ENCODE assay signal across 8 cellular contexts in genomic region chr19:7852851-7853759, GRCh38. TPM values are rescaled to one million over a fixed set of nuclear protein-coding genes. Genes with fewer than 3 reads are reported as not detected.
DNase-seq lines count a peak whose midpoint lies in the region; ATAC-seq, FAIRE-seq and TF ChIP-seq lines count a peak whose summit lies in the region.

No MANE protein-coding gene starts in this region.

- no peak for TF ChIP-seq EP300 in H1 (IDR thresholded peaks at IDR 0.05; ENCODE audit: borderline replicate concordance in 1 of 2, low read depth in 2 of 2, low read length in 2 of 2)

- peaks cover 0 to 2% (median 0%) of the 10 kb centered on the region in 4 experiments; a peak in 1 of 7 replicates for H3K27me3 ChIP-seq in H1 (replicated peaks in 1 of 4; ENCODE audit: control insufficient read depth in 3 of 4, extremely low read depth in 1 of 4, insufficient read depth in 3 of 4, low read length in 3 of 4)

- H3K79me2 ChIP-seq in H1 (ENCODE audit: control insufficient read depth in 1 of 2, insufficient read depth in 2 of 2, low read length in 2 of 2), result no peaks in the 10 kb centered on the region

- peaks cover 0 to 5% of the 10 kb centered on the region in 2 experiments for H4K20me1 ChIP-seq in H1 (replicated peaks in 1 of 2; ENCODE audit: control insufficient read depth in 1 of 2, insufficient read depth in 2 of 2, low read length in 2 of 2)

- H3K4me3 ChIP-seq in H1 (ENCODE audit: extremely low read depth in 1 of 4, insufficient read depth in 2 of 4, low read depth in 3 of 4, low read length in 4 of 4), result peak overlapping the region in 2 of 4 experiments; percentile 19 to 48; a peak in 4 of 8 replicates

- no peak overlapping the region for H2BK12ac ChIP-seq in H1 (ENCODE audit: low read depth, low read length)

- peak overlapping the region; percentile 87 for H4K8ac ChIP-seq in H1 (ENCODE audit: extremely low read depth, insufficient read depth, low read length)

- no peaks in the 10 kb centered on the region for H3K36me3 Mint-ChIP-seq in stimulated activated effector memory CD8-positive, alpha-beta T cell treated with anti-CD3 and anti-CD28 coated beads, Interleukin-12 subunit alpha, Interleukin-12 subunit beta, amount 100 ng/mL, for 72 hours

- H2BK20ac ChIP-seq in H1 (ENCODE audit: low read length), result no peak overlapping the region

- H4K91ac ChIP-seq in H1 (replicated peaks; ENCODE audit: insufficient read length, low read length), result no peak overlapping the region

- no peak overlapping the region for H3K9ac ChIP-seq in H1 (replicated peaks in 1 of 4; ENCODE audit: extremely low read depth in 1 of 4, low read depth in 3 of 4, low read length in 3 of 4)

- H3K9me3 ChIP-seq in H1 (ENCODE audit: insufficient read depth in 2 of 2, low read depth in 1 of 2, low read length in 1 of 2), result no peaks in the 10 kb centered on the region

- no peak overlapping the region for H3K27ac ChIP-seq in C4-2B
- H3K27ac ChIP-seq in H1 (ENCODE audit: low read depth, low read length), result no peak overlapping the region

- peak; percentile 86 to 89 for TF ChIP-seq RAD21 in H1 (IDR thresholded peaks at IDR 0.05 in 1 of 2, conservative IDR thresholded peaks at IDR 0.05 in 1 of 2; ENCODE audit: low read depth in 2 of 2, low read length in 2 of 2)

- H3K56ac ChIP-seq in H1 (replicated peaks; ENCODE audit: insufficient read length, low read depth, low read length), result no peak overlapping the region

- H3K4me3 Mint-ChIP-seq in stimulated activated effector memory CD8-positive, alpha-beta T cell treated with anti-CD3 and anti-CD28 coated beads, Interleukin-12 subunit alpha, Interleukin-12 subunit beta, amount 100 ng/mL, for 72 hours, result no peak overlapping the region

- H3K14ac ChIP-seq in H1 (ENCODE audit: insufficient read length), result no peak overlapping the region

- peaks cover 10% of the 10 kb centered on the region for H3K4me1 Mint-ChIP-seq in stimulated activated effector memory CD8-positive, alpha-beta T cell treated with anti-CD3 and anti-CD28 coated beads, Interleukin-12 subunit alpha, Interleukin-12 subunit beta, amount 100 ng/mL, for 72 hours

- H2BK120ac ChIP-seq in H1 (replicated peaks; ENCODE audit: low read depth, low read length), result no peak overlapping the region

- no peak overlapping the region for H2AK5ac ChIP-seq in H1 (ENCODE audit: low read depth, low read length)

- no peak overlapping the region for H2BK5ac ChIP-seq in H1 (ENCODE audit: low read depth, low read length)

- DNase-seq in HEK293T (ENCODE audit: extremely low spot score), result peak; percentile 90
- DNase-seq in NCI-H774 (lab: John Stamatoyannopoulos, UW), result peak; percentile 89
- DNase-seq in activated CD8-positive, alpha-beta memory T cell treated with anti-CD3 and anti-CD28 coated beads for 24 hours, result peak; percentile 87
- peak in 1 of 2 experiments; percentile 97 for DNase-seq in H1 (ENCODE audit: low read depth in 1 of 2, low spot score in 2 of 2)
- peak; percentile 72 for DNase-seq in midbrain (lab: John Stamatoyannopoulos, UW)
- peak; percentile 70 to 85 for DNase-seq in stimulated activated effector memory CD8-positive, alpha-beta T cell treated with anti-CD3 and anti-CD28 coated beads, Interleukin-12 subunit alpha, Interleukin-12 subunit beta, amount 100 ng/mL, for 72 hours (ENCODE audit: low spot score in 2 of 2)

- no peak overlapping the region for H3K23ac ChIP-seq in H1 (ENCODE audit: insufficient read length)

- H2AFZ ChIP-seq in H1 (ENCODE audit: low read length), result no peak overlapping the region

- H2BK15ac ChIP-seq in H1 (ENCODE audit: low read length), result no peak overlapping the region

- no peak overlapping the region for H3K18ac ChIP-seq in H1 (ENCODE audit: extremely low read depth, low read length)

- H3K27ac Mint-ChIP-seq in stimulated activated effector memory CD8-positive, alpha-beta T cell treated with anti-CD3 and anti-CD28 coated beads, Interleukin-12 subunit alpha, Interleukin-12 subunit beta, amount 100 ng/mL, for 72 hours, result no peak overlapping the region

- H3K4me2 ChIP-seq in H1 (ENCODE audit: insufficient read depth in 1 of 2, low read depth in 2 of 2, low read length in 2 of 2), result peak overlapping the region; percentile 17 to 79; a peak in 3 of 4 replicates

- peak; percentile 65 for FAIRE-seq in H1 (lab: Jason Lieb, UNC)

- peaks cover 0 to 14% (median 6%) of the 10 kb centered on the region in 4 experiments; a peak in 5 of 7 replicates for H3K4me1 ChIP-seq in H1 (replicated peaks in 1 of 4; ENCODE audit: control insufficient read depth in 3 of 4, insufficient read depth in 4 of 4, low read length in 3 of 4)

- peak; percentile 97 for TF ChIP-seq CTCF in C4-2B (conservative IDR thresholded peaks at IDR 0.05)
- TF ChIP-seq CTCF in H1 (IDR thresholded peaks at IDR 0.05; ENCODE audit: control extremely low read depth in 1 of 3, insufficient read depth in 1 of 3, low read depth in 1 of 3, low read length in 3 of 3), result peak; percentile 84 to 85 (median 85)

- 29% methylated on average over 45 of the region's 45 CpGs; no CpG with 5 or more reads in 1 of the 2 experiments for WGBS in H1 (ENCODE audit: extremely low coverage in 1 of 2, insufficient coverage in 1 of 2, insufficient read length in 1 of 2, insufficient replicate concordance in 2 of 2, low coverage in 1 of 2, low lambda C conversion rate in 2 of 2, missing lambda C conversion rate in 1 of 2), 2 experiments

- POLR2A ChIA-PET in HEK293T (lab: Yijun Ruan, JAX), result interaction anchor here (1.4 kb wide), 1 partner anchor 51 kb away, joined by 5 read pairs; the partner anchor contains the start of gene MAP2K7
- POLR2A ChIA-PET in H1 (lab: Charles Lee; ENCODE audit: partially characterized antibody), result interaction anchor here (0.8 to 2.2 kb wide), 6 partner anchors 9 to 48 kb away, joined by 3 to 6 read pairs (median 4); no protein-coding TSS in a partner anchor

- peaks cover 5% of the 10 kb centered on the region; the same call in 1 of the 2 replicates for H3K23me2 ChIP-seq in H1 (ENCODE audit: low read depth, low read length)

- H3K36me3 ChIP-seq in H1 (ENCODE audit: control insufficient read depth in 2 of 4, insufficient read depth in 4 of 4, low read length in 3 of 4), result no peaks in the 10 kb centered on the region

- H4K5ac ChIP-seq in H1 (ENCODE audit: insufficient read length, low read depth, low read length), result no peak overlapping the region

- no peak overlapping the region for H3K4ac ChIP-seq in H1 (replicated peaks; ENCODE audit: insufficient read length, low read depth, low read length)

- CTCF ChIA-PET in HEK293T (lab: Yijun Ruan, JAX), result interaction anchor here (0.6 to 1.3 kb wide), 7 partner anchors 13 to 76 kb away, joined by 3 to 10 read pairs (median 3); partner anchors contain the start of gene SNAPC2
- CTCF ChIA-PET in H1 (lab: Charles Lee; ENCODE audit: partially characterized antibody), result interaction anchor here (0.7 to 6.1 kb wide), 32 partner anchors 9 to 288 kb away, joined by 3 to 37 read pairs (median 4); partner anchors contain the start of genes SNAPC2, TGFBR3L and TRAPPC5

- no peak for TF ChIP-seq POLR2A in H1 (IDR thresholded peaks at IDR 0.05; ENCODE audit: control extremely low read depth in 1 of 2, low read depth in 2 of 2, low read length in 2 of 2)

- no peaks in the 10 kb centered on the region for H3K9me3 Mint-ChIP-seq in stimulated activated effector memory CD8-positive, alpha-beta T cell treated with anti-CD3 and anti-CD28 coated beads, Interleukin-12 subunit alpha, Interleukin-12 subunit beta, amount 100 ng/mL, for 72 hours

- no peaks in the 10 kb centered on the region for H3K79me1 ChIP-seq in H1 (ENCODE audit: low read depth, low read length)

- peak; percentile 84 for ATAC-seq in stimulated activated effector memory CD8-positive, alpha-beta T cell treated with anti-CD3 and anti-CD28 coated beads, Interleukin-12 subunit alpha, Interleukin-12 subunit beta, amount 100 ng/mL, for 72 hours
- ATAC-seq in GM18870 (IDR thresholded peaks at IDR 0.05; ENCODE audit: unreplicated experiment), result no peak

RNA-seq across cellular contexts. Expression of gene PRR36, which starts 21.1 kb away (rescaled TPM):
- total RNA-seq in H1 (2021; fragmentation: NEBNext Ultra II Directional; extraction: Animal tissue kit (Norgen Biotek cat#: 25700)), result 23.9 and 25.3 TPM in 2 replicates
- 1.6 and 3.4 TPM in 2 replicates for polyA plus RNA-seq in H1 (2011; rRNA removed)
- polyA plus RNA-seq in H1 (2011; cell fraction: cytosol; rRNA removed), result 0.85 TPM
- polyA plus RNA-seq in H1 (2011; cell fraction: nucleus; rRNA removed), result 6.1 TPM
- 20.7 to 32.8 TPM (median 29.9 TPM) in 4 replicates for polyA plus RNA-seq in H1 (2012, experiment 1 of 2)
- 22.3 TPM for polyA plus RNA-seq in H1 (2012, experiment 2 of 2)
- polyA plus RNA-seq in H1 (2013, experiment 1 of 2), result 21.3 TPM
- 20.1 TPM for polyA plus RNA-seq in H1 (2013, experiment 2 of 2)
- polyA minus RNA-seq in H1 (2011; rRNA and poly(A)+ RNA removed), result 1.2 and 1.9 TPM in 2 replicates
- polyA minus RNA-seq in H1 (2011; cell fraction: cytosol; rRNA and poly(A)+ RNA removed), result 17.2 TPM
- polyA minus RNA-seq in H1 (2011; cell fraction: nucleus; rRNA and poly(A)+ RNA removed), result 5.0 TPM

RNA-seq across cellular contexts. Expression of gene EVI5L, which starts 23.1 kb away (rescaled TPM):
- 10.4 and 11.0 TPM in 2 replicates for total RNA-seq in H1 (2021; fragmentation: NEBNext Ultra II Directional; extraction: Animal tissue kit (Norgen Biotek cat#: 25700))
- 7.2 and 13.1 TPM in 2 replicates for polyA plus RNA-seq in H1 (2011; rRNA removed)
- polyA plus RNA-seq in H1 (2011; cell fraction: cytosol; rRNA removed), result 8.2 TPM
- 15.2 TPM for polyA plus RNA-seq in H1 (2011; cell fraction: nucleus; rRNA removed)
- 6.8 to 10.5 TPM (median 9.9 TPM) in 4 replicates for polyA plus RNA-seq in H1 (2012, experiment 1 of 2)
- polyA plus RNA-seq in H1 (2012, experiment 2 of 2), result 10.7 TPM
- 7.7 TPM for polyA plus RNA-seq in H1 (2013, experiment 1 of 2)
- 7.8 TPM for polyA plus RNA-seq in H1 (2013, experiment 2 of 2)
- 7.2 and 14.2 TPM in 2 replicates for polyA minus RNA-seq in H1 (2011; rRNA and poly(A)+ RNA removed)
- 4.0 TPM for polyA minus RNA-seq in H1 (2011; cell fraction: cytosol; rRNA and poly(A)+ RNA removed)
- 7.9 TPM for polyA minus RNA-seq in H1 (2011; cell fraction: nucleus; rRNA and poly(A)+ RNA removed)

RNA-seq across cellular contexts. Expression of gene LRRC8E, which starts 35.2 kb away (rescaled TPM):
- 2.9 and 3.4 TPM in 2 replicates for total RNA-seq in H1 (2021; fragmentation: NEBNext Ultra II Directional; extraction: Animal tissue kit (Norgen Biotek cat#: 25700))
- polyA plus RNA-seq in H1 (2011; rRNA removed), result 2.7 and 2.8 TPM in 2 replicates
- 2.2 TPM for polyA plus RNA-seq in H1 (2011; cell fraction: cytosol; rRNA removed)
- 3.0 TPM for polyA plus RNA-seq in H1 (2011; cell fraction: nucleus; rRNA removed)
- 2.2 to 3.0 TPM (median 2.6 TPM) in 4 replicates for polyA plus RNA-seq in H1 (2012, experiment 1 of 2)
- 2.1 TPM for polyA plus RNA-seq in H1 (2012, experiment 2 of 2)
- polyA plus RNA-seq in H1 (2013, experiment 1 of 2), result 5.0 TPM
- 4.7 TPM for polyA plus RNA-seq in H1 (2013, experiment 2 of 2)
- polyA minus RNA-seq in H1 (2011; rRNA and poly(A)+ RNA removed), result 4.8 and 4.9 TPM in 2 replicates
- 1.6 TPM for polyA minus RNA-seq in H1 (2011; cell fraction: cytosol; rRNA and poly(A)+ RNA removed)
- polyA minus RNA-seq in H1 (2011; cell fraction: nucleus; rRNA and poly(A)+ RNA removed), result 3.2 TPM

RNA-seq across cellular contexts. Expression of gene MAP2K7, which starts 50.6 kb away (rescaled TPM):
- total RNA-seq in H1 (2021; fragmentation: NEBNext Ultra II Directional; extraction: Animal tissue kit (Norgen Biotek cat#: 25700)), result 38.3 and 41.5 TPM in 2 replicates
- 8.9 and 16.6 TPM in 2 replicates for polyA plus RNA-seq in H1 (2011; rRNA removed)
- polyA plus RNA-seq in H1 (2011; cell fraction: cytosol; rRNA removed), result 16.5 TPM
- polyA plus RNA-seq in H1 (2011; cell fraction: nucleus; rRNA removed), result 35.7 TPM
- polyA plus RNA-seq in H1 (2012, experiment 1 of 2), result 20.9 to 28.0 TPM (median 25.4 TPM) in 4 replicates
- polyA plus RNA-seq in H1 (2012, experiment 2 of 2), result 25.2 TPM
- polyA plus RNA-seq in H1 (2013, experiment 1 of 2), result 28.9 TPM
- polyA plus RNA-seq in H1 (2013, experiment 2 of 2), result 27.2 TPM
- 9.2 and 11.4 TPM in 2 replicates for polyA minus RNA-seq in H1 (2011; rRNA and poly(A)+ RNA removed)
- polyA minus RNA-seq in H1 (2011; cell fraction: cytosol; rRNA and poly(A)+ RNA removed), result 17.8 TPM
- polyA minus RNA-seq in H1 (2011; cell fraction: nucleus; rRNA and poly(A)+ RNA removed), result 14.4 TPM
